ENCODE assay signal across 8 cellular contexts in genomic region chr7:97117035-97117371, GRCh38. TPM values are rescaled to one million over a fixed set of nuclear protein-coding genes. Genes with fewer than 3 reads are reported as not detected.
A peak's percentile ranks its signal among the peaks of the same experiment; 100 is the strongest.
DNase-seq lines count a peak whose midpoint lies in the region; ATAC-seq and TF ChIP-seq lines count a peak whose summit lies in the region.

No MANE protein-coding gene starts in this region.

- H3K4me1 ChIP-seq in testis: no peaks in the 10 kb centered on the region

- in situ Hi-C loops in astrocyte of the spinal cord (cut with HindIII; ENCODE audit: low sequenced_read_pairs): no loop called here

- peak overlapping the region; percentile 39 to 80 for H3K27ac ChIP-seq in testis

- H3K36me3 Mint-ChIP-seq in T-helper 1 cell treated with Interleukin-12 subunit alpha and Interleukin-12 subunit beta and Interleukin-4 antibody, amounts not matched to agents 30 μg/mL and 1 μg/mL, for 36 hours (ENCODE audit: low read depth): peaks cover 10% of the 10 kb centered on the region

- H3K9me3 Mint-ChIP-seq in T-helper 1 cell treated with Interleukin-12 subunit alpha and Interleukin-12 subunit beta and Interleukin-4 antibody, amounts not matched to agents 30 μg/mL and 1 μg/mL, for 36 hours: peaks cover 19% of the 10 kb centered on the region

- no peaks in the 10 kb centered on the region for H3K9me3 ChIP-seq in testis

- TF ChIP-seq CTCF in astrocyte of the spinal cord (IDR thresholded peaks at IDR 0.05; ENCODE audit: low read depth, low read length): no peak
- no peak for TF ChIP-seq CTCF in kidney epithelial cell (IDR thresholded peaks at IDR 0.05; ENCODE audit: insufficient read depth, low read length, poor library complexity, severe bottlenecking)
- TF ChIP-seq CTCF in testis (IDR thresholded peaks at IDR 0.05): no peak

- intact Hi-C loops in testis (cut with DNase I; ENCODE audit: low total_unique reads): no loop called here

- H3K36me3 ChIP-seq in kidney epithelial cell (ENCODE audit: control insufficient read depth, insufficient read depth, low read length) (no peaks in the 10 kb centered on the region), testis (ENCODE audit: low read depth, missing control alignments) (no peaks in the 10 kb centered on the region)

- no peak for DNase-seq in T-helper 1 cell
- no peak for DNase-seq in astrocyte of the spinal cord (ENCODE audit: low read depth, low spot score)
- DNase-seq in kidney epithelial cell (ENCODE audit: low read depth): no peak
- DNase-seq in testis: peak; percentile 20
- DNase-seq in activated CD4-positive, CD25-positive, alpha-beta regulatory T cell (lab: John Stamatoyannopoulos, UW): no peak
- no peak for DNase-seq in SHP77 treated with DMSO at 0.1 percent for 48 hours (lab: John Stamatoyannopoulos, UW)

- peak overlapping the region; percentile 88 for H3K4me3 Mint-ChIP-seq in T-helper 1 cell treated with Interleukin-12 subunit alpha and Interleukin-12 subunit beta and Interleukin-4 antibody, amounts not matched to agents 30 μg/mL and 1 μg/mL, for 36 hours

- peak overlapping the region; percentile 92 for H3K27ac Mint-ChIP-seq in T-helper 1 cell treated with Interleukin-12 subunit alpha and Interleukin-12 subunit beta and Interleukin-4 antibody, amounts not matched to agents 30 μg/mL and 1 μg/mL, for 36 hours

- peaks cover 3% of the 10 kb centered on the region for H3K27me3 Mint-ChIP-seq in T-helper 1 cell treated with Interleukin-12 subunit alpha and Interleukin-12 subunit beta and Interleukin-4 antibody, amounts not matched to agents 30 μg/mL and 1 μg/mL, for 36 hours (ENCODE audit: low read depth)

- H3K4me3 ChIP-seq in astrocyte of the spinal cord (ENCODE audit: low read depth, low read length) (peak overlapping the region; percentile 98), kidney epithelial cell (ENCODE audit: low read depth, low read length) (peak overlapping the region; percentile 73), testis (peak overlapping the region; percentile 77 to 79)

- 39 to 51% methylated on average over 9 of the region's 9 CpGs for WGBS in testis, 2 donors

- H3K4me1 Mint-ChIP-seq in T-helper 1 cell treated with Interleukin-12 subunit alpha and Interleukin-12 subunit beta and Interleukin-4 antibody, amounts not matched to agents 30 μg/mL and 1 μg/mL, for 36 hours (ENCODE audit: low read depth): peaks cover 25% of the 10 kb centered on the region

- H3K27me3 ChIP-seq in kidney epithelial cell (ENCODE audit: control insufficient read depth, insufficient read depth, low read length): no peaks in the 10 kb centered on the region
- H3K27me3 ChIP-seq in testis: no peaks in the 10 kb centered on the region

- no peak for TF ChIP-seq POLR2A in testis (IDR thresholded peaks at IDR 0.05)

- no peak for ATAC-seq in GM18861 (IDR thresholded peaks at IDR 0.05; ENCODE audit: unreplicated experiment)

RNA-seq across cellular contexts. Expression of gene SDHAF3, which starts 0.5 kb away (rescaled TPM):
- total RNA-seq in kidney epithelial cell: 16.4 and 18.0 TPM in 2 replicates
- 10 to 100 TPM; 17.1 to 24.4 TPM for total RNA-seq in testis
- polyA plus RNA-seq in testis (ENCODE audit: insufficient read depth, low read depth, low replicate concordance): 28.6 TPM
